25 cellular contexts compared by ENCODE assay signal in the genomic region with DNA sequence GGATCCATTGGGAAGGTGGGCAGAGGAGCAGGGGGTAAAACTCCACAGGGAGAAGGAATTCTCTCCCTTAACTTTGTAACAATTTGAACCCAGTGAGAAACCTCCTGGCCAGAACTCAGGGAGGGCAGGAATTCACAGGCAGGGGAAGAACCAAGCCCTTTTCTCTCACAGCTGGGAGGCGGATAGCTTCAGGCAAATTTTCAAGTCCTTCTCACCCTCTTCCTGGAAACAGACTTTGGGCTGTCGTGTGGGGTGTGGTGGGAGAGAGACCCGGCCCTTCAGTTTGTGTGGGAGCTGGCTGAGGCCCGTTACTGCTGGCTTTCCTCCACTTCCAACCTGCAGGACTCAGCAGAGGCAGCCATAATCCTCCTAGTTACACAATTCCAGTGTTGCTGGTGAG.
DNase-seq lines count a peak whose midpoint lies in the region; ATAC-seq, FAIRE-seq and TF ChIP-seq lines count a peak whose summit lies in the region.
"Had no signal": no experiment of that assay in that cellular context is flagged by ENCODE, and none has a peak within 500 bp of the region (broad histone marks: within the 10 kb centered on the region; RNA-seq: fewer than 3 reads in every experiment).

No MANE protein-coding gene starts in this region.

- H3K9me3 Mint-ChIP-seq in activated CD8-positive, alpha-beta T cell treated with anti-CD3 and anti-CD28 coated beads, Interleukin-2, amount 10 ng/mL, durations not matched to agents 7 days and 5 days (ENCODE audit: insufficient read depth): no peaks in the 10 kb centered on the region
- H3K9me3 Mint-ChIP-seq: activated naive CD4-positive, alpha-beta T cell treated with anti-CD3 and anti-CD28 coated beads, Interleukin-2, amount 50 U/mL, for 24 hours; activated T-helper 1 cell treated with anti-CD3 and anti-CD28 coated beads, Interleukin-12 subunit alpha, Interleukin-12 subunit beta, Interleukin-2, Interleukin-4 antibody, amounts not matched to agents 30 ng/mL and 10 ng/mL and 1 ng/mL, durations not matched to agents 14 hours and 24 hours and 36 hours; neural crest cell; T-cell had no signal

- H3F3A ChIP-seq in MM.1S (ENCODE audit: insufficient read depth, low read length): no peaks in the 10 kb centered on the region

- DNase-seq in H54 (ENCODE audit: insufficient read length, low spot score) (no peak), SK-MEL-5 (ENCODE audit: low read depth, low spot score) (peak; percentile 49), heart right ventricle (peak; percentile 25 to 29), omental fat pad (ENCODE audit: low spot score) (no peak), NOMO-1 treated with DMSO at 0.1 percent for 48 hours (lab: John Stamatoyannopoulos, UW; ENCODE audit: unreplicated experiment) (no peak), MM.1S (no peak)
- DNase-seq in effector memory CD4-positive, alpha-beta T cell: no peak
- DNase-seq in activated CD8-positive, alpha-beta T cell treated with anti-CD3 and anti-CD28 coated beads, Interleukin-2, amount 10 ng/mL, durations not matched to agents 7 days and 5 days: no peak
- DNase-seq: activated CD4-positive, alpha-beta T cell treated with anti-CD3 and anti-CD28 coated beads for 48 hours; left colon; NCI-H748 treated with DMSO at 0.1 percent for 48 hours; psoas muscle; SHP77 treated with DMSO at 0.1 percent for 48 hours; small intestine; stimulated activated CD4-positive, alpha-beta T cell treated with anti-CD3 and anti-CD28 coated beads, Interleukin-2, amount 100 ng/mL, for 48 hours; stimulated activated naive CD4-positive, alpha-beta T cell; T-cell; thyroid gland had no signal

- H3K36me3 ChIP-seq in heart right ventricle (no peaks in the 10 kb centered on the region), MM.1S (replicated peaks; ENCODE audit: insufficient read depth, low read length) (no peaks in the 10 kb centered on the region)
- no peaks in the 10 kb centered on the region for H3K36me3 ChIP-seq in effector memory CD4-positive, alpha-beta T cell (ENCODE audit: control insufficient read depth, insufficient read depth, low read length)
- H3K36me3 ChIP-seq: thyroid gland had no signal

- in situ Hi-C loops in SK-MEL-5 (cut with HindIII; ENCODE audit: low pct_unique_long_range_greater_than_20kb, low sequenced_read_pairs): no loop called here

- intact Hi-C loops in heart right ventricle (cut with DNase I): loop anchor here in 1 of 10 donors (5.0 kb wide), 1 partner anchor 91 kb away; no protein-coding TSS in a partner anchor

- no peak overlapping the region for H3K27ac Mint-ChIP-seq in activated CD8-positive, alpha-beta T cell treated with anti-CD3 and anti-CD28 coated beads, Interleukin-2, amount 10 ng/mL, durations not matched to agents 7 days and 5 days
- H3K27ac Mint-ChIP-seq: activated naive CD4-positive, alpha-beta T cell treated with anti-CD3 and anti-CD28 coated beads, Interleukin-2, amount 50 U/mL, for 24 hours; activated T-helper 1 cell treated with anti-CD3 and anti-CD28 coated beads, Interleukin-12 subunit alpha, Interleukin-12 subunit beta, Interleukin-2, Interleukin-4 antibody, amounts not matched to agents 30 ng/mL and 10 ng/mL and 1 ng/mL, durations not matched to agents 14 hours and 24 hours and 36 hours; T-cell had no signal

- H3K9ac ChIP-seq in MM.1S (ENCODE audit: low read length): no peak overlapping the region

- H3K4me1 Mint-ChIP-seq in activated CD8-positive, alpha-beta T cell treated with anti-CD3 and anti-CD28 coated beads, Interleukin-2, amount 10 ng/mL, durations not matched to agents 7 days and 5 days (ENCODE audit: low read depth): no peaks in the 10 kb centered on the region
- H3K4me1 Mint-ChIP-seq: activated naive CD4-positive, alpha-beta T cell treated with anti-CD3 and anti-CD28 coated beads, Interleukin-2, amount 50 U/mL, for 24 hours; T-cell had no signal

- no peak for TF ChIP-seq POLR2A in H54 (IDR thresholded peaks at IDR 0.05; ENCODE audit: low read depth, low read length)

- 46 to 55% methylated on average over 4 of the region's 4 CpGs for WGBS in heart right ventricle, 2 donors

- H3K27me3 ChIP-seq in heart right ventricle: no peaks in the 10 kb centered on the region
- no peaks in the 10 kb centered on the region for H3K27me3 ChIP-seq in effector memory CD4-positive, alpha-beta T cell (replicated peaks; ENCODE audit: control insufficient read depth, insufficient read depth, low read length, poor library complexity, severe bottlenecking)
- no peaks in the 10 kb centered on the region for H3K27me3 ChIP-seq in MM.1S (replicated peaks; ENCODE audit: insufficient read depth, low read length)
- H3K27me3 ChIP-seq: thyroid gland had no signal

- no peaks in the 10 kb centered on the region for H4K20me1 ChIP-seq in MM.1S (ENCODE audit: insufficient read depth, low read length)

- H3K27me3 Mint-ChIP-seq in activated CD8-positive, alpha-beta T cell treated with anti-CD3 and anti-CD28 coated beads, Interleukin-2, amount 10 ng/mL, durations not matched to agents 7 days and 5 days (ENCODE audit: low read depth): no peaks in the 10 kb centered on the region
- H3K27me3 Mint-ChIP-seq: activated naive CD4-positive, alpha-beta T cell treated with anti-CD3 and anti-CD28 coated beads, Interleukin-2, amount 50 U/mL, for 24 hours had no signal

- H3K79me2 ChIP-seq in MM.1S (ENCODE audit: low read length): no peaks in the 10 kb centered on the region

- POLR2A ChIA-PET in activated CD8-positive, alpha-beta T cell treated with anti-CD3 and anti-CD28 coated beads, Interleukin-2, amount 10 ng/mL, durations not matched to agents 7 days and 5 days (lab: Charles Lee): no interaction called here

- no peaks in the 10 kb centered on the region for H3K36me3 Mint-ChIP-seq in activated CD8-positive, alpha-beta T cell treated with anti-CD3 and anti-CD28 coated beads, Interleukin-2, amount 10 ng/mL, durations not matched to agents 7 days and 5 days (ENCODE audit: low read depth)
- H3K36me3 Mint-ChIP-seq: activated naive CD4-positive, alpha-beta T cell treated with anti-CD3 and anti-CD28 coated beads, Interleukin-2, amount 50 U/mL, for 24 hours; T-cell had no signal

- H2AFZ ChIP-seq in MM.1S (ENCODE audit: low read length): no peak overlapping the region

- H3K4me3 Mint-ChIP-seq in activated CD8-positive, alpha-beta T cell treated with anti-CD3 and anti-CD28 coated beads, Interleukin-2, amount 10 ng/mL, durations not matched to agents 7 days and 5 days: no peak overlapping the region
- H3K4me3 Mint-ChIP-seq: activated naive CD4-positive, alpha-beta T cell treated with anti-CD3 and anti-CD28 coated beads, Interleukin-2, amount 50 U/mL, for 24 hours; activated T-helper 1 cell treated with anti-CD3 and anti-CD28 coated beads, Interleukin-12 subunit alpha, Interleukin-12 subunit beta, Interleukin-2, Interleukin-4 antibody, amounts not matched to agents 30 ng/mL and 10 ng/mL and 1 ng/mL, durations not matched to agents 14 hours and 24 hours and 36 hours; neural crest cell; T-cell had no signal

- H3K9me3 ChIP-seq in heart right ventricle (no peaks in the 10 kb centered on the region), MM.1S (replicated peaks; ENCODE audit: insufficient read depth, low read length) (no peaks in the 10 kb centered on the region)
- no peaks in the 10 kb centered on the region for H3K9me3 ChIP-seq in effector memory CD4-positive, alpha-beta T cell (ENCODE audit: control insufficient read depth, low read length)
- H3K9me3 ChIP-seq: psoas muscle, thyroid gland had no signal

- no peaks in the 10 kb centered on the region for H3K4me1 ChIP-seq in heart right ventricle
- H3K4me1 ChIP-seq in effector memory CD4-positive, alpha-beta T cell (ENCODE audit: control insufficient read depth, insufficient read depth, low read length, poor library complexity, severe bottlenecking): no peaks in the 10 kb centered on the region
- H3K4me1 ChIP-seq in MM.1S (ENCODE audit: low read length): no peaks in the 10 kb centered on the region
- H3K4me1 ChIP-seq: psoas muscle, thyroid gland had no signal

- ATAC-seq in heart right ventricle: peak in 7 of 8 donors; percentile 50 to 91 (median 76)
- peak; percentile 92 for ATAC-seq in omental fat pad (ENCODE audit: low FRiP score)
- ATAC-seq in activated CD8-positive, alpha-beta T cell treated with anti-CD3 and anti-CD28 coated beads, Interleukin-2, amount 10 ng/mL, durations not matched to agents 7 days and 5 days: no peak
- ATAC-seq: HCT116, left colon, psoas muscle, T-cell had no signal

- no peak overlapping the region for H3K27ac ChIP-seq in heart right ventricle
- no peak overlapping the region for H3K27ac ChIP-seq in effector memory CD4-positive, alpha-beta T cell (ENCODE audit: insufficient read depth, low read length, poor library complexity, severe bottlenecking)
- H3K27ac ChIP-seq in MM.1S (ENCODE audit: low read length): no peak overlapping the region
- H3K27ac ChIP-seq: C4-2B, psoas muscle, thyroid gland had no signal

- peak; percentile 30 for FAIRE-seq in H54 (lab: Jason Lieb, UNC)
- FAIRE-seq: astrocyte, G401.6, small intestine had no signal

- H3K4me3 ChIP-seq in heart right ventricle: no peak overlapping the region
- no peak overlapping the region for H3K4me3 ChIP-seq in effector memory CD4-positive, alpha-beta T cell (ENCODE audit: insufficient read depth, low read depth, low read length, poor library complexity, severe bottlenecking)
- no peak overlapping the region for H3K4me3 ChIP-seq in MM.1S (ENCODE audit: low read length)
- H3K4me3 ChIP-seq: psoas muscle, thyroid gland had no signal

- CTCF ChIA-PET in activated CD8-positive, alpha-beta T cell treated with anti-CD3 and anti-CD28 coated beads, Interleukin-2, amount 10 ng/mL, durations not matched to agents 7 days and 5 days (lab: Charles Lee): interaction anchor here (2.1 kb wide), 1 partner anchor 13 kb away, joined by 6 read pairs; no protein-coding TSS in a partner anchor

- no peaks in the 10 kb centered on the region for H3K9me2 ChIP-seq in MM.1S (replicated peaks; ENCODE audit: insufficient read depth, low read length)

- H3K4me2 ChIP-seq in MM.1S (ENCODE audit: low read depth, low read length): no peak overlapping the region

- no peak for TF ChIP-seq CTCF in heart right ventricle (IDR thresholded peaks at IDR 0.05)
- TF ChIP-seq CTCF in omental fat pad (IDR thresholded peaks at IDR 0.05): no peak
- TF ChIP-seq CTCF in MM.1S (IDR thresholded peaks at IDR 0.05; ENCODE audit: low read length): no peak

Comparison
In these comparisons a context has a peak if more than half of its experiments do, and no peak if none do; other contexts are left out.
1. DNase-seq: peak in SK-MEL-5 (single experiment) and heart right ventricle (2 of 2); none in H54 (single experiment), omental fat pad (single experiment), effector memory CD4-positive, alpha-beta T cell (0 of 3), activated CD8-positive, alpha-beta T cell treated with anti-CD3 and anti-CD28 coated beads, Interleukin-2, amount 10 ng/mL, durations not matched to agents 7 days and 5 days (single experiment), NOMO-1 treated with DMSO at 0.1 percent for 48 hours (single experiment) and MM.1S (single experiment).